Comparison of ENCODE assay signal across 3 cellular contexts in the genomic region with DNA sequence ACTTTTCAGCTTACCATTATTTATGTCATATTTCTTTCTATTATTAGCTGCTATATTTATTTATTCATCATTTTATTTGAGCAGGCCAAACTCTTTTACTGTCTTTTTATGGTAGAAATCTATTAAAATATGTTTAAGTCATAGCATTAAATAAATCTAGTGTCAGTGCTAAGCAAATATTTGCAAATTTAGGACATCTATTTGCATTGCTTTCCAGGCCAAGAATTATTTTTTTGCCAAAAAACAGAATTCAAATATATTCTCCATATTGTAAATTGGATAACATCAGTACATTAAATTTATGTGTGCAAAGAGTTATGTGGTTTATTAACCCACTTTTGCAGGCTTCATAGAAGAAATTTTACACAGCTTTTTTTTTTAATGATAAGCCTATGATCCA.
"Had no signal": no experiment of that assay in that cellular context is flagged by ENCODE, and none has a peak within 500 bp of the region (broad histone marks: within the 10 kb centered on the region; RNA-seq: fewer than 3 reads in every experiment).

No MANE protein-coding gene starts in this region.

- DNase-seq: GDM1, GF-D8 had no signal

- ATAC-seq: GM12878 had no signal

- H3K4me3 ChIP-seq: GM12878 had no signal
